ENCODE assay signal across 1 cellular context in the genomic region with DNA sequence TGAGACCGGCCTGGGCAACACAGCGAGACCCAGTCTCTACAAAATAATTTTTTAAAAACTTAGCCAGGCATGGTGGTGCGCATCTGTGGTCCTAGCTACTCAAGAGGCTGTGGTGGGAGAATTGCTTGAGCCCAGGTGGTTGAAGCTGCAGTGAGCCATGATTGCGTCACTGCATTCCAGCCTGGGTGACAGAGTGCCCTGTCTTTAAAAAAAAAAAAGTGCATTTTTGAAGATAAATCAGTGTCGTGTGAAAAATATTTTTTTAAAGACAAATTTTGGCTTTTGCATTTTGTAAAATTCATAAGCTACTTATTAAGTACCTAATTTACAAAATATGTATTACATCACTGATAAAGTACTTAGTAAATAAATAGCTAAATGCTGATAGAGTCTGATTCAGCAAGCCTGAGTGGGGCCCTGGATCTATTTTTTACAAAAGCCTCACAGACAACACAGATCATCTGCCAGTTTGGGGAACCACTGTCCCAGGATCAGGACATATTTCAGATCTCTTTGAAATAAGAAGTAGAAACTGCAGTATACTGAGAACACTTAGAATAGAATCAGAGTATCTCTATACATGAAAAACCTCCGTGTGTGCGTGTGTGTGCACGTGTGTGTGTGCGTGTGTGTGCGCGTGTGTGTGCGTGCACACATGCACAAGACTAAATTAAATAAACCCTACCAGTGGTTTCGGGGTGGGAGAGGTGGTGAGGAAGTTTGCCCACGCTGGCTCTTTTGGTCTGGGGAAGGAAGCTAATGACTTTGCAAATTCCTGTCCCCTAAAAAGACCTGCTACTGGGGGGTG.
A peak's percentile ranks its signal among the peaks of the same experiment; 100 is the strongest.
TF ChIP-seq lines count a peak whose summit lies in the region.

No MANE protein-coding gene starts in this region.

TF ChIP-seq in A549, 52 proteins besides CTCF, POLR2A, EP300 and RAD21 (continued from another document):
- TF ChIP-seq, protein P1, sequence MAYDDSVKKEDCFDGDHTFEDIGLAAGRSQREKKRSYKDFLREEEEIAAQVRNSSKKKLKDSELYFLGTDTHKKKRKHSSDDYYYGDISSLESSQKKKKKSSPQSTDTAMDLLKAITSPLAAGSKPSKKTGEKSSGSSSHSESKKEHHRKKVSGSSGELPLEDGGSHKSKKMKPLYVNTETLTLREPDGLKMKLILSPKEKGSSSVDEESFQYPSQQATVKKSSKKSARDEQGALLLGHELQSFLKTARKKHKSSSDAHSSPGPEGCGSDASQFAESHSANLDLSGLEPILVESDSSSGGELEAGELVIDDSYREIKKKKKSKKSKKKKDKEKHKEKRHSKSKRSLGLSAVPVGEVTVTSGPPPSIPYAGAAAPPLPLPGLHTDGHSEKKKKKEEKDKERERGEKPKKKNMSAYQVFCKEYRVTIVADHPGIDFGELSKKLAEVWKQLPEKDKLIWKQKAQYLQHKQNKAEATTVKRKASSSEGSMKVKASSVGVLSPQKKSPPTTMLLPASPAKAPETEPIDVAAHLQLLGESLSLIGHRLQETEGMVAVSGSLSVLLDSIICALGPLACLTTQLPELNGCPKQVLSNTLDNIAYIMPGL (CRISPR knock-in tag; IDR thresholded peaks at IDR 0.05; ENCODE audit: borderline replicate concordance): no peak
- TF ChIP-seq RCOR1 (IDR thresholded peaks at IDR 0.05; ENCODE audit: low read depth, low read length) (no peak), POLR2AphosphoS2 (conservative IDR thresholded peaks at IDR 0.05; ENCODE audit: low read length) (no peak), MAZ (IDR thresholded peaks at IDR 0.05; ENCODE audit: borderline replicate concordance, low read depth, low read length) (no peak), NR3C1 (IDR thresholded peaks at IDR 0.05) (no peak), FOSL2 (IDR thresholded peaks at IDR 0.05) (no peak), FOSL2 (CRISPR knock-in tag; IDR thresholded peaks at IDR 0.05) (peak; percentile 18; the same call in 1 of the 2 replicates)
- TF ChIP-seq, protein P2, sequence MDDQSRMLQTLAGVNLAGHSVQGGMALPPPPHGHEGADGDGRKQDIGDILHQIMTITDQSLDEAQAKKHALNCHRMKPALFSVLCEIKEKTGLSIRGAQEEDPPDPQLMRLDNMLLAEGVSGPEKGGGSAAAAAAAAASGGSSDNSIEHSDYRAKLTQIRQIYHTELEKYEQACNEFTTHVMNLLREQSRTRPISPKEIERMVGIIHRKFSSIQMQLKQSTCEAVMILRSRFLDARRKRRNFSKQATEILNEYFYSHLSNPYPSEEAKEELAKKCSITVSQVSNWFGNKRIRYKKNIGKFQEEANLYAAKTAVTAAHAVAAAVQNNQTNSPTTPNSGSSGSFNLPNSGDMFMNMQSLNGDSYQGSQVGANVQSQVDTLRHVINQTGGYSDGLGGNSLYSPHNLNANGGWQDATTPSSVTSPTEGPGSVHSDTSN (IDR thresholded peaks at IDR 0.05): no peak
